ENCODE assay signal across 8 cellular contexts in the genomic region with DNA sequence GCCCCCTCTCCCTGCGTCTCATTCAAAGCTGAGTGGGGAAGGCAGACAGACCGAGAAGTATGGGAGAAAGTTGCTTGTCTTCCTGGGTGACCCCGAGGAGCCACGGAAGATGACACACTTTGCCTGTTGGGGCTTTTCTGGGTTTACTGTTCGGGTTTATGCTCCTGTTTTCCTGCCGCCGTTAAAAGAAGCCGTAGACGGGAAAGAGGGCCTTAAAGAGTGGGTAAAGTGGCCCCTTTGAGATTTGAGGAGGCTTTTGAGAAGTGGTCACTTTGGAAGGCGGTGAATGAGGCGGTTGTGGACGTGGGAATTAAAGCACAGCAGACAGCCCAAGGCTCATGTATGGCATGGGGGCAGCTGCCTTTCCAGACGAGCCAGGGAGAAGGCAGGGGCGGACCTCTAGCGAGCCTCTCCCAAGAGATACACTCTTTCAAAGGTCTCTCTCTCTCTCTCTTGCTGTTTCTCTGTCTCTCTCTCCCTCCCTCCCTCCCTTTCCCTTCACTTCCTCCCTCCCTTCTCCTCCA. TPM values are rescaled to one million over a fixed set of nuclear protein-coding genes. Genes with fewer than 3 reads are reported as not detected.
DNase-seq lines count a peak whose midpoint lies in the region; ATAC-seq and TF ChIP-seq lines count a peak whose summit lies in the region.

No MANE protein-coding gene starts in this region.

- DNase-seq in RWPE2 (ENCODE audit: low spot score) (no peak), epithelial cell of esophagus (ENCODE audit: low read depth) (peak; percentile 41), NCI-H1436 treated with DMSO at 0.1 percent for 48 hours (lab: John Stamatoyannopoulos, UW) (no peak), NCI-H1048 (lab: John Stamatoyannopoulos, UW) (no peak)
- no peak for DNase-seq in naive thymus-derived CD4-positive, alpha-beta T cell

- H3K4me3 Mint-ChIP-seq in naive thymus-derived CD4-positive, alpha-beta T cell = peak overlapping the region; percentile 55 to 84 (median 76)

- H3K4me1 ChIP-seq in ACC112 (ENCODE audit: control insufficient read depth, insufficient read depth, low read length, unreplicated experiment) (peaks cover 12% of the 10 kb centered on the region), RWPE2 (ENCODE audit: insufficient read depth, poor library complexity, severe bottlenecking) (peaks cover 21% of the 10 kb centered on the region)
- peaks cover 0 to 6% of the 10 kb centered on the region in 2 donors for H3K4me1 ChIP-seq in naive thymus-derived CD4-positive, alpha-beta T cell (ENCODE audit: control insufficient read depth in 2 of 2, insufficient read depth in 2 of 2, low read length in 2 of 2)

- H3K36me3 Mint-ChIP-seq in naive thymus-derived CD4-positive, alpha-beta T cell = no peaks in the 10 kb centered on the region

- TF ChIP-seq POLR2A in GM18505 (IDR thresholded peaks at IDR 0.05; ENCODE audit: borderline replicate concordance, extremely low read depth, insufficient read depth, insufficient read length) = no peak

- H3K4me1 Mint-ChIP-seq in naive thymus-derived CD4-positive, alpha-beta T cell = peaks cover 6 to 15% (median 12%) of the 10 kb centered on the region in 7 donors

- peak overlapping the region; percentile 96 for H2AFZ ChIP-seq in ACC112 (ENCODE audit: low read length, unreplicated experiment)

- peak overlapping the region; percentile 95 for H3K4me3 ChIP-seq in ACC112 (ENCODE audit: low read depth, low read length)
- H3K4me3 ChIP-seq in RWPE2 (ENCODE audit: severe bottlenecking) = peak overlapping the region; percentile 68
- peak overlapping the region; percentile 74 for H3K4me3 ChIP-seq in epithelial cell of esophagus (ENCODE audit: low read length)
- H3K4me3 ChIP-seq in naive thymus-derived CD4-positive, alpha-beta T cell (ENCODE audit: low read length) = peak overlapping the region; percentile 29

- POLR2A ChIA-PET in naive thymus-derived CD4-positive, alpha-beta T cell (lab: Charles Lee) = interaction anchor here (0.7 kb wide), 1 partner anchor 857 kb away, joined by 3 read pairs; no protein-coding TSS in a partner anchor

- no peaks in the 10 kb centered on the region for H3K9me3 Mint-ChIP-seq in naive thymus-derived CD4-positive, alpha-beta T cell

- ATAC-seq in GM18505 (IDR thresholded peaks at IDR 0.05; ENCODE audit: unreplicated experiment) (peak; percentile 33), HG02981 (IDR thresholded peaks at IDR 0.05; ENCODE audit: unreplicated experiment) (peak; percentile 22), RWPE2 (ENCODE audit: low read depth) (peak; percentile 41)
- ATAC-seq in naive thymus-derived CD4-positive, alpha-beta T cell = peak; percentile 4

- CTCF ChIA-PET in naive thymus-derived CD4-positive, alpha-beta T cell (lab: Charles Lee) = no interaction called here

- no peaks in the 10 kb centered on the region for H3K9me3 ChIP-seq in RWPE2 (ENCODE audit: severe bottlenecking)
- H3K9me3 ChIP-seq in naive thymus-derived CD4-positive, alpha-beta T cell (ENCODE audit: control insufficient read depth in 2 of 3, low read length in 3 of 3) = no peaks in the 10 kb centered on the region

- intact Hi-C loops in naive thymus-derived CD4-positive, alpha-beta T cell (cut with micrococcal nuclease) = loop anchor here in 1 of 2 donors (2.0 kb wide), 1 partner anchor 565 kb away; a partner anchor contains a TSS

- no peaks in the 10 kb centered on the region for H3K36me3 ChIP-seq in ACC112 (ENCODE audit: insufficient read depth, low read length)
- H3K36me3 ChIP-seq in RWPE2 (ENCODE audit: low read depth) = 0 out of 2 replicates have a peak, but pooled peaks cover 5% of the 10 kb centered on the region
- no peaks in the 10 kb centered on the region for H3K36me3 ChIP-seq in naive thymus-derived CD4-positive, alpha-beta T cell (ENCODE audit: control insufficient read depth in 2 of 3, insufficient read depth in 3 of 3, low read length in 3 of 3)

- peaks cover 30% of the 10 kb centered on the region for H3K79me2 ChIP-seq in ACC112 (ENCODE audit: control insufficient read depth, insufficient read depth, low read length, unreplicated experiment)

- peaks cover 36 to 64% (median 59%) of the 10 kb centered on the region in 5 donors for H3K27me3 Mint-ChIP-seq in naive thymus-derived CD4-positive, alpha-beta T cell

- TF ChIP-seq CTCF in RWPE2 (IDR thresholded peaks at IDR 0.05; ENCODE audit: poor library complexity, severe bottlenecking) (no peak), epithelial cell of esophagus (IDR thresholded peaks at IDR 0.05; ENCODE audit: insufficient read depth, low read depth, low read length, missing control alignments) (no peak)

- no peak overlapping the region for H3K27ac Mint-ChIP-seq in naive thymus-derived CD4-positive, alpha-beta T cell

- no peaks in the 10 kb centered on the region for H3K27me3 ChIP-seq in ACC112 (ENCODE audit: insufficient read depth, low read length)
- no peaks in the 10 kb centered on the region for H3K27me3 ChIP-seq in RWPE2 (ENCODE audit: insufficient read depth, poor library complexity, severe bottlenecking)
- H3K27me3 ChIP-seq in naive thymus-derived CD4-positive, alpha-beta T cell (ENCODE audit: control insufficient read depth in 2 of 2, insufficient read depth in 2 of 2, low read length in 2 of 2) = peaks cover 7 to 14% of the 10 kb centered on the region in 2 donors

- peak overlapping the region; percentile 66 for H3K27ac ChIP-seq in ACC112 (ENCODE audit: low read depth, low read length)
- peak overlapping the region; percentile 50 for H3K27ac ChIP-seq in RWPE2 (ENCODE audit: poor library complexity, severe bottlenecking)
- no peak overlapping the region for H3K27ac ChIP-seq in naive thymus-derived CD4-positive, alpha-beta T cell (ENCODE audit: low read depth, low read length)

RNA-seq across cellular contexts. Expression of a gene that starts 0.5 kb away (rescaled TPM):
- total RNA-seq in naive thymus-derived CD4-positive, alpha-beta T cell = under 1 TPM in 1 of 5 experiments, not detected in 4; 0.92 TPM
- not detected for polyA plus RNA-seq in naive thymus-derived CD4-positive, alpha-beta T cell

RNA-seq across cellular contexts. Expression of a gene that starts 52.0 kb away (rescaled TPM):
- 10 to 100 TPM; 19.4 to 41.6 (median 32.3) TPM for total RNA-seq in naive thymus-derived CD4-positive, alpha-beta T cell
- 10 to 100 TPM; 18.1 to 20.3 TPM for polyA plus RNA-seq in naive thymus-derived CD4-positive, alpha-beta T cell

Comparison
In these comparisons a context has a peak if more than half of its experiments do, and no peak if none do; other contexts are left out.
1. H3K4me3 ChIP-seq: peak in every context shown above with its lines; median percentile 95 in ACC112; 74 in epithelial cell of esophagus; 68 in RWPE2; 29 in naive thymus-derived CD4-positive, alpha-beta T cell.